9 cellular contexts compared by ENCODE assay signal in the genomic region with DNA sequence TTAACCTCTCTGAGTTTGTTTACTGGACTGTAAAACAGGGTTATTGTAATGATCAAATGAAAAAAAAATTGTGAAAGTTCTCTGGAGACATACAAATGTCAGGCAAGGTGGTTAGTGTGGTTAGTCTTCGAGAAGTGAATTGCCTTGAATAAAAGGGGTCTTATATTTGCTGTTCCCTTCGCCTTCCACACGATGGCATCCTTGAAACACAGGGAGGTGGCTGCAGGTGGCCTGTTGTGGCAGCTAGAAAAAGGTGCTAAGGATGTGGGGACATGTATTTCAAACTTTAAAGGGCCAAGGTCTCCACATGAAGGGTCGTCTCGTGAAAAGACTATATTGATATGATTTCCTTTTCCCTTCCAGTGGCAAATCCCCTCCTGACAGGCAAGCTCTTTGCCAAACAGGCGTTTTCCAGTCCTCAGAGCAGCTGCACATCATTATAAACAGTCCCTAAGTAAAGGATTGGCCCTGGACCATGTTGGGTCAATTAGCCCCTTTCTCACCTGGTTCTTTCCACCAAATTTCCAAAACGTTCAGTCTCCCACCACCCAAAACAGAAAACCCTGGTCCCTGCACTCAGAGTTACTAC.
DNase-seq lines count a peak whose midpoint lies in the region; ATAC-seq and FAIRE-seq lines count a peak whose summit lies in the region.
"Had no signal": no experiment of that assay in that cellular context is flagged by ENCODE, and none has a peak within 500 bp of the region (broad histone marks: within the 10 kb centered on the region; RNA-seq: fewer than 3 reads in every experiment).

No MANE protein-coding gene starts in this region.

- H3K9me3 Mint-ChIP-seq in activated naive CD4-positive, alpha-beta T cell treated with anti-CD3 and anti-CD28 coated beads, Interleukin-2, amount 10 ng/mL, durations not matched to agents 7 days and 5 days = no peaks in the 10 kb centered on the region

- H3K4me3 Mint-ChIP-seq in activated naive CD4-positive, alpha-beta T cell treated with anti-CD3 and anti-CD28 coated beads, Interleukin-2, amount 10 ng/mL, durations not matched to agents 7 days and 5 days = no peak overlapping the region

- peaks cover 24% of the 10 kb centered on the region for H3K27me3 Mint-ChIP-seq in activated naive CD4-positive, alpha-beta T cell treated with anti-CD3 and anti-CD28 coated beads, Interleukin-2, amount 10 ng/mL, durations not matched to agents 7 days and 5 days

- peak; percentile 36 for DNase-seq in COLO668 (lab: John Stamatoyannopoulos, UW; ENCODE audit: unreplicated experiment)
- peak; percentile 56 for DNase-seq in HCEC 1CT
- DNase-seq in RCC 7860 (ENCODE audit: low spot score) = peak; percentile 51
- DNase-seq in activated naive CD4-positive, alpha-beta T cell treated with anti-CD3 and anti-CD28 coated beads, Interleukin-2, amount 10 ng/mL, durations not matched to agents 7 days and 5 days = peak; percentile 65
- peak; percentile 33 for DNase-seq in iPS DF 6.9 (ENCODE audit: low read depth, low spot score)
- peak in 2 of 3 donors; percentile 45 to 49 for DNase-seq in stimulated activated CD4-positive, alpha-beta T cell treated with anti-CD3 and anti-CD28 coated beads, TNF-alpha, amount 100 ng/mL, for 48 hours (ENCODE audit: low read depth in 3 of 3)

- WGBS in iPS DF 6.9 (ENCODE audit: insufficient coverage, insufficient read length) = no CpG with 5 or more reads among the region's 7 CpGs

- H3K4me1 Mint-ChIP-seq in activated naive CD4-positive, alpha-beta T cell treated with anti-CD3 and anti-CD28 coated beads, Interleukin-2, amount 10 ng/mL, durations not matched to agents 7 days and 5 days = peaks cover 10% of the 10 kb centered on the region

- FAIRE-seq in RCC 7860 (lab: Jason Lieb, UNC) = peak; percentile 45
- FAIRE-seq: TTC549 had no signal

- no peak overlapping the region for H3K27ac ChIP-seq in iPS DF 6.9 (ENCODE audit: low read length)

- ATAC-seq in HG03354 (IDR thresholded peaks at IDR 0.05; ENCODE audit: poor library complexity, severe bottlenecking, unreplicated experiment) (no peak), HG03442 (IDR thresholded peaks at IDR 0.05; ENCODE audit: unreplicated experiment) (no peak)

- no peaks in the 10 kb centered on the region for H3K4me1 ChIP-seq in iPS DF 6.9 (ENCODE audit: control insufficient read depth, insufficient read depth, low read length)

- no peak overlapping the region for H3K27ac Mint-ChIP-seq in activated naive CD4-positive, alpha-beta T cell treated with anti-CD3 and anti-CD28 coated beads, Interleukin-2, amount 10 ng/mL, durations not matched to agents 7 days and 5 days

- H3K4me3 ChIP-seq in iPS DF 6.9 (ENCODE audit: low read length) = no peak overlapping the region

- no peaks in the 10 kb centered on the region for H3K36me3 ChIP-seq in iPS DF 6.9 (ENCODE audit: control insufficient read depth, insufficient read depth, low read length)

- no peaks in the 10 kb centered on the region for H3K36me3 Mint-ChIP-seq in activated naive CD4-positive, alpha-beta T cell treated with anti-CD3 and anti-CD28 coated beads, Interleukin-2, amount 10 ng/mL, durations not matched to agents 7 days and 5 days

- H3K27me3 ChIP-seq in iPS DF 6.9 (ENCODE audit: control insufficient read depth, insufficient read depth, low read length) = no peaks in the 10 kb centered on the region

- no peaks in the 10 kb centered on the region for H3K9me3 ChIP-seq in iPS DF 6.9 (ENCODE audit: control insufficient read depth, insufficient read depth, low read length)

- CTCF ChIA-PET in activated naive CD4-positive, alpha-beta T cell treated with anti-CD3 and anti-CD28 coated beads, Interleukin-2, amount 10 ng/mL, durations not matched to agents 7 days and 5 days (lab: Charles Lee) = interaction anchor here (0.7 to 5.5 kb wide), 11 partner anchors 10 to 418 kb away, joined by 3 to 30 read pairs (median 7); no protein-coding TSS in a partner anchor
